In genomic region chr15:56366211-56366610, GRCh38 we compare ENCODE assay signal across 9 cellular contexts. TPM values are rescaled to one million over a fixed set of nuclear protein-coding genes. Genes with fewer than 3 reads are reported as not detected.
DNase-seq lines count a peak whose midpoint lies in the region; ATAC-seq and TF ChIP-seq lines count a peak whose summit lies in the region.
"Had no signal": no experiment of that assay in that cellular context is flagged by ENCODE, and none has a peak within 500 bp of the region (broad histone marks: within the 10 kb centered on the region; RNA-seq: fewer than 3 reads in every experiment).

No MANE protein-coding gene starts in this region.

- no peaks in the 10 kb centered on the region for H3K27me3 ChIP-seq in cardiac muscle cell
- H3K27me3 ChIP-seq in upper lobe of right lung, result no peaks in the 10 kb centered on the region

- ATAC-seq in left ventricle myocardium superior (no peak), upper lobe of right lung (no peak), GM18858 (IDR thresholded peaks at IDR 0.05; ENCODE audit: unreplicated experiment) (no peak), GM19328 (IDR thresholded peaks at IDR 0.05; ENCODE audit: unreplicated experiment) (no peak), sciatic nerve (no peak)

- H3K27ac Mint-ChIP-seq in activated T-helper 1 cell treated with anti-CD3 and anti-CD28 coated beads, Interleukin-12 subunit alpha, Interleukin-12 subunit beta, Interleukin-2, Interleukin-4 antibody, amounts not matched to agents 30 ng/mL and 10 ng/mL and 1 ng/mL, durations not matched to agents 14 hours and 24 hours and 36 hours, result no peak overlapping the region

- intact Hi-C loops in left ventricle myocardium superior (cut with micrococcal nuclease), result no loop called here
- intact Hi-C loops in activated T-helper 1 cell treated with anti-CD3 and anti-CD28 coated beads, Interleukin-12 subunit alpha, Interleukin-12 subunit beta, Interleukin-2, Interleukin-4 antibody, amounts not matched to agents 30 ng/mL and 10 ng/mL and 1 ng/mL, durations not matched to agents 14 hours and 24 hours and 36 hours (cut with micrococcal nuclease), result loop anchor here (10.0 kb wide), 1 partner anchor 371 kb away; the partner anchor contains the start of gene NEDD4
- intact Hi-C loops in upper lobe of right lung (cut with DNase I), result no loop called here
- intact Hi-C loops in sciatic nerve (cut with DNase I), result no loop called here

- H3K4me1 ChIP-seq in cardiac muscle cell (ENCODE audit: low read depth), result peaks cover 9% of the 10 kb centered on the region
- no peaks in the 10 kb centered on the region for H3K4me1 ChIP-seq in upper lobe of right lung

- H3K36me3 ChIP-seq in cardiac muscle cell (no peaks in the 10 kb centered on the region), upper lobe of right lung (no peaks in the 10 kb centered on the region)

- H3K27ac ChIP-seq in cardiac muscle cell (no peak overlapping the region), upper lobe of right lung (no peak overlapping the region)

- peaks cover 32% of the 10 kb centered on the region for H3K27me3 Mint-ChIP-seq in activated T-helper 1 cell treated with anti-CD3 and anti-CD28 coated beads, Interleukin-12 subunit alpha, Interleukin-12 subunit beta, Interleukin-2, Interleukin-4 antibody, amounts not matched to agents 30 ng/mL and 10 ng/mL and 1 ng/mL, durations not matched to agents 14 hours and 24 hours and 36 hours (ENCODE audit: insufficient read depth)

- peak overlapping the region; percentile 66 for H3K4me3 ChIP-seq in cardiac muscle cell
- H3K4me3 ChIP-seq in upper lobe of right lung, result peak overlapping the region; percentile 69

- no peak for DNase-seq in cardiac muscle cell (ENCODE audit: low read depth in 1 of 2, low spot score in 1 of 2)
- DNase-seq in left ventricle myocardium superior, result no peak
- no peak for DNase-seq in activated T-helper 1 cell treated with anti-CD3 and anti-CD28 coated beads, Interleukin-12 subunit alpha, Interleukin-12 subunit beta, Interleukin-2, Interleukin-4 antibody, amounts not matched to agents 30 ng/mL and 10 ng/mL and 1 ng/mL, durations not matched to agents 14 hours and 24 hours and 36 hours (ENCODE audit: low spot score)
- DNase-seq in left kidney (ENCODE audit: low read depth, low spot score), result peak; percentile 41
- DNase-seq in upper lobe of right lung, result no peak
- DNase-seq in sciatic nerve (ENCODE audit: low spot score), result no peak
- DNase-seq: NCI-H1436 treated with DMSO at 0.1 percent for 48 hours had no signal

- TF ChIP-seq CTCF in cardiac muscle cell (IDR thresholded peaks at IDR 0.05; ENCODE audit: low read depth, low read length), result no peak
- TF ChIP-seq CTCF in upper lobe of right lung (IDR thresholded peaks at IDR 0.05), result no peak

- H3K36me3 Mint-ChIP-seq in activated T-helper 1 cell treated with anti-CD3 and anti-CD28 coated beads, Interleukin-12 subunit alpha, Interleukin-12 subunit beta, Interleukin-2, Interleukin-4 antibody, amounts not matched to agents 30 ng/mL and 10 ng/mL and 1 ng/mL, durations not matched to agents 14 hours and 24 hours and 36 hours (ENCODE audit: low read depth), result no peaks in the 10 kb centered on the region

- H3K4me1 Mint-ChIP-seq in activated T-helper 1 cell treated with anti-CD3 and anti-CD28 coated beads, Interleukin-12 subunit alpha, Interleukin-12 subunit beta, Interleukin-2, Interleukin-4 antibody, amounts not matched to agents 30 ng/mL and 10 ng/mL and 1 ng/mL, durations not matched to agents 14 hours and 24 hours and 36 hours (ENCODE audit: low read depth), result peaks cover 18% of the 10 kb centered on the region

- no peaks in the 10 kb centered on the region for H3K9me3 Mint-ChIP-seq in activated T-helper 1 cell treated with anti-CD3 and anti-CD28 coated beads, Interleukin-12 subunit alpha, Interleukin-12 subunit beta, Interleukin-2, Interleukin-4 antibody, amounts not matched to agents 30 ng/mL and 10 ng/mL and 1 ng/mL, durations not matched to agents 14 hours and 24 hours and 36 hours

- H3K9me3 ChIP-seq in cardiac muscle cell (ENCODE audit: low read depth) (no peaks in the 10 kb centered on the region), upper lobe of right lung (no peaks in the 10 kb centered on the region)

- H3K4me3 Mint-ChIP-seq in activated T-helper 1 cell treated with anti-CD3 and anti-CD28 coated beads, Interleukin-12 subunit alpha, Interleukin-12 subunit beta, Interleukin-2, Interleukin-4 antibody, amounts not matched to agents 30 ng/mL and 10 ng/mL and 1 ng/mL, durations not matched to agents 14 hours and 24 hours and 36 hours, result peak overlapping the region; percentile 84

RNA-seq across cellular contexts. Expression of gene TEX9, which starts 1.0 kb away (rescaled TPM):
- total RNA-seq in cardiac muscle cell, result 7.4 and 9.2 TPM in 2 replicates
- polyA plus RNA-seq in cardiac muscle cell, result 8.4 and 10.8 TPM in 2 replicates
- total RNA-seq in left ventricle myocardium superior, result 0.40 TPM
- 0.67 and 0.78 TPM in 2 replicates for total RNA-seq in activated T-helper 1 cell treated with anti-CD3 and anti-CD28 coated beads, Interleukin-12 subunit alpha, Interleukin-12 subunit beta, Interleukin-2, Interleukin-4 antibody, amounts not matched to agents 30 ng/mL and 10 ng/mL and 1 ng/mL, durations not matched to agents 14 hours and 24 hours and 36 hours
- total RNA-seq in upper lobe of right lung, result 7.0 TPM
- total RNA-seq in sciatic nerve, result 8.1 TPM
